8 cellular contexts compared by ENCODE assay signal in genomic region chr17:79808763-79809529, GRCh38. TPM values are rescaled to one million over a fixed set of nuclear protein-coding genes. Genes with fewer than 3 reads are reported as not detected.
DNase-seq lines count a peak whose midpoint lies in the region; ATAC-seq and TF ChIP-seq lines count a peak whose summit lies in the region.

No MANE protein-coding gene starts in this region.

- H3K4me1 Mint-ChIP-seq in stimulated activated naive CD8-positive, alpha-beta T cell treated with anti-CD3 and anti-CD28 coated beads, Interleukin-15, Interleukin-2, amounts not matched to agents 100 ng/mL and 50 ng/mL, for 24 hours (ENCODE audit: low read depth): peaks cover 41% of the 10 kb centered on the region
- peaks cover 14 to 49% (median 27%) of the 10 kb centered on the region in 4 donors for H3K4me1 Mint-ChIP-seq in CD4-positive, alpha-beta memory T cell

- H3K27ac ChIP-seq in breast epithelium: no peak overlapping the region
- H3K27ac ChIP-seq in CD4-positive, alpha-beta memory T cell (ENCODE audit: low read depth, low read length): no peak overlapping the region

- intact Hi-C loops in breast epithelium (cut with DNase I; ENCODE audit: low total_unique reads): no loop called here
- intact Hi-C loops in CD4-positive, alpha-beta memory T cell (cut with micrococcal nuclease): no loop called here

- peaks cover 4% of the 10 kb centered on the region for H3K36me3 Mint-ChIP-seq in stimulated activated naive CD8-positive, alpha-beta T cell treated with anti-CD3 and anti-CD28 coated beads, Interleukin-15, Interleukin-2, amounts not matched to agents 100 ng/mL and 50 ng/mL, for 24 hours (ENCODE audit: low read depth)
- H3K36me3 Mint-ChIP-seq in CD4-positive, alpha-beta memory T cell: peaks cover 2 to 5% of the 10 kb centered on the region in 2 donors

- peak; percentile 9 to 49 (median 46) for TF ChIP-seq CTCF in breast epithelium (IDR thresholded peaks at IDR 0.05)

- no peak for ATAC-seq in stimulated activated naive CD8-positive, alpha-beta T cell treated with anti-CD3 and anti-CD28 coated beads, Interleukin-15, Interleukin-2, amounts not matched to agents 100 U/mL and 50 U/mL, for 24 hours

- CTCF ChIA-PET in CD4-positive, alpha-beta memory T cell (lab: Charles Lee; ENCODE audit: partially characterized antibody): interaction anchor here (0.8 to 1.5 kb wide), 4 partner anchors 10 to 159 kb away, joined by 3 to 4 read pairs (median 3); no protein-coding TSS in a partner anchor

- H3K27me3 Mint-ChIP-seq in stimulated activated naive CD8-positive, alpha-beta T cell treated with anti-CD3 and anti-CD28 coated beads, Interleukin-15, Interleukin-2, amounts not matched to agents 100 ng/mL and 50 ng/mL, for 24 hours: peaks cover 62% of the 10 kb centered on the region
- H3K27me3 Mint-ChIP-seq in CD4-positive, alpha-beta memory T cell: peaks cover 57 to 62% of the 10 kb centered on the region in 2 donors

- DNase-seq in stimulated activated naive CD8-positive, alpha-beta T cell treated with anti-CD3 and anti-CD28 coated beads, Interleukin-15, Interleukin-2, amounts not matched to agents 100 U/mL and 50 U/mL, for 24 hours: no peak
- DNase-seq in NCI-H345 (lab: John Stamatoyannopoulos, UW): peak; percentile 88
- DNase-seq in breast epithelium (ENCODE audit: low spot score in 2 of 2): no peak
- DNase-seq in midbrain (lab: John Stamatoyannopoulos, UW): peak; percentile 24
- DNase-seq in stimulated activated CD8-positive, alpha-beta memory T cell treated with anti-CD3 and anti-CD28 coated beads, Interleukin-4, amount 100 ng/mL, for 48 hours: no peak
- no peak for DNase-seq in CD4-positive, alpha-beta memory T cell
- DNase-seq in globus pallidus (ENCODE audit: low spot score): no peak

- H3K4me3 ChIP-seq in breast epithelium: no peak overlapping the region
- H3K4me3 ChIP-seq in CD4-positive, alpha-beta memory T cell (ENCODE audit: low read length in 2 of 2): no peak overlapping the region

- peaks cover 35 to 93% of the 10 kb centered on the region in 2 donors for H3K27me3 ChIP-seq in breast epithelium
- H3K27me3 ChIP-seq in CD4-positive, alpha-beta memory T cell (ENCODE audit: insufficient read depth, low read length): peaks cover 74% of the 10 kb centered on the region

- H3K27ac Mint-ChIP-seq in stimulated activated naive CD8-positive, alpha-beta T cell treated with anti-CD3 and anti-CD28 coated beads, Interleukin-15, Interleukin-2, amounts not matched to agents 100 ng/mL and 50 ng/mL, for 24 hours: peak overlapping the region; percentile 58
- peak overlapping the region in 3 of 7 donors; percentile 1 to 81 (median 57) for H3K27ac Mint-ChIP-seq in CD4-positive, alpha-beta memory T cell

- POLR2A ChIA-PET in CD4-positive, alpha-beta memory T cell (lab: Charles Lee; ENCODE audit: partially characterized antibody): interaction anchor here (10.4 to 32.1 kb wide), 2 partner anchors 10 to 28 kb away, joined by 79 to 503 read pairs; partner anchors contain the start of genes CBX4 and CBX8

- no peaks in the 10 kb centered on the region for H3K9me3 ChIP-seq in breast epithelium
- no peaks in the 10 kb centered on the region for H3K9me3 ChIP-seq in CD4-positive, alpha-beta memory T cell (ENCODE audit: control insufficient read depth in 1 of 2, low read length in 2 of 2)

- peaks cover 22 to 27% of the 10 kb centered on the region in 2 donors for H3K4me1 ChIP-seq in breast epithelium
- H3K4me1 ChIP-seq in CD4-positive, alpha-beta memory T cell (ENCODE audit: insufficient read depth, low read length): peaks cover 48% of the 10 kb centered on the region

- peak overlapping the region; percentile 10 for H3K4me3 Mint-ChIP-seq in stimulated activated naive CD8-positive, alpha-beta T cell treated with anti-CD3 and anti-CD28 coated beads, Interleukin-15, Interleukin-2, amounts not matched to agents 100 ng/mL and 50 ng/mL, for 24 hours
- peak overlapping the region in 2 of 8 donors; percentile 30 to 36 for H3K4me3 Mint-ChIP-seq in CD4-positive, alpha-beta memory T cell

- no peak for TF ChIP-seq POLR2A in breast epithelium (IDR thresholded peaks at IDR 0.05)

- no peaks in the 10 kb centered on the region for H3K9me3 Mint-ChIP-seq in stimulated activated naive CD8-positive, alpha-beta T cell treated with anti-CD3 and anti-CD28 coated beads, Interleukin-15, Interleukin-2, amounts not matched to agents 100 ng/mL and 50 ng/mL, for 24 hours
- H3K9me3 Mint-ChIP-seq in CD4-positive, alpha-beta memory T cell: peaks cover 0 to 20% (median 3%) of the 10 kb centered on the region in 8 donors

- H3K36me3 ChIP-seq in breast epithelium: no peaks in the 10 kb centered on the region
- no peaks in the 10 kb centered on the region for H3K36me3 ChIP-seq in CD4-positive, alpha-beta memory T cell (ENCODE audit: insufficient read depth, low read length)

RNA-seq across cellular contexts. Expression of gene CBX8, which starts 12.1 kb away (rescaled TPM):
- 1 to 10 TPM; 1.9 to 9.2 (median 6.7) TPM for total RNA-seq in breast epithelium
- 1 to 10 TPM; 2.8 to 4.1 TPM for total RNA-seq in CD4-positive, alpha-beta memory T cell
- polyA plus RNA-seq in CD4-positive, alpha-beta memory T cell: under 1 TPM; 0.29 to 0.34 TPM

RNA-seq across cellular contexts. Expression of gene CBX4, which starts 30.3 kb away (rescaled TPM):
- total RNA-seq in breast epithelium: 10 to 100 TPM; 11.5 to 20.6 (median 13.4) TPM
- total RNA-seq in CD4-positive, alpha-beta memory T cell: 10 to 100 TPM; 64.7 to 65.7 TPM
- polyA plus RNA-seq in CD4-positive, alpha-beta memory T cell: 1 to 10 TPM; 1.2 to 9.7 TPM

RNA-seq across cellular contexts. Expression of gene CBX2, which starts 31.0 kb away (rescaled TPM):
- 1 to 10 TPM; 1.2 to 2.2 (median 2.0) TPM for total RNA-seq in breast epithelium
- under 1 TPM; 0.06 to 0.44 TPM for total RNA-seq in CD4-positive, alpha-beta memory T cell
- not detected for polyA plus RNA-seq in CD4-positive, alpha-beta memory T cell

Comparison
In these comparisons a context has a peak if more than half of its experiments do, and no peak if none do; other contexts are left out.
1. DNase-seq: peak in NCI-H345 (single experiment) and midbrain (single experiment); none in stimulated activated naive CD8-positive, alpha-beta T cell treated with anti-CD3 and anti-CD28 coated beads, Interleukin-15, Interleukin-2, amounts not matched to agents 100 U/mL and 50 U/mL, for 24 hours (single experiment), breast epithelium (0 of 2), stimulated activated CD8-positive, alpha-beta memory T cell treated with anti-CD3 and anti-CD28 coated beads, Interleukin-4, amount 100 ng/mL, for 48 hours (single experiment), CD4-positive, alpha-beta memory T cell (0 of 5) and globus pallidus (single experiment).